17 cellular contexts compared by ENCODE assay signal in genomic region chr1:29195875-29196274, GRCh38. TPM values are rescaled to one million over a fixed set of nuclear protein-coding genes. Genes with fewer than 3 reads are reported as not detected.
A peak's percentile ranks its signal among the peaks of the same experiment; 100 is the strongest.
DNase-seq lines count a peak whose midpoint lies in the region; ATAC-seq and TF ChIP-seq lines count a peak whose summit lies in the region.
"Had no signal": no experiment of that assay in that cellular context is flagged by ENCODE, and none has a peak within 500 bp of the region (broad histone marks: within the 10 kb centered on the region; RNA-seq: fewer than 3 reads in every experiment).

No MANE protein-coding gene starts in this region.

- H3K9me3 ChIP-seq in upper lobe of right lung = no peaks in the 10 kb centered on the region
- H3K9me3 ChIP-seq: esophagus muscularis mucosa, heart right ventricle, ovary, spleen had no signal

- H3K9me3 Mint-ChIP-seq in stimulated activated naive CD8-positive, alpha-beta T cell treated with anti-CD3 and anti-CD28 coated beads, Interleukin-15, amount 100 ng/mL, for 72 hours = no peaks in the 10 kb centered on the region
- H3K9me3 Mint-ChIP-seq: T-helper 1 cell treated with Interleukin-12 subunit alpha and Interleukin-12 subunit beta and Interleukin-4 antibody, amounts not matched to agents 30 μg/mL and 1 μg/mL, for 36 hours had no signal

- no peaks in the 10 kb centered on the region for H3K4me1 ChIP-seq in upper lobe of right lung
- H3K4me1 ChIP-seq: esophagus muscularis mucosa, heart right ventricle, spleen had no signal

- H3K27me3 Mint-ChIP-seq in stimulated activated naive CD8-positive, alpha-beta T cell treated with anti-CD3 and anti-CD28 coated beads, Interleukin-15, amount 100 ng/mL, for 72 hours = no peaks in the 10 kb centered on the region

- H3K4me3 Mint-ChIP-seq in stimulated activated naive CD8-positive, alpha-beta T cell treated with anti-CD3 and anti-CD28 coated beads, Interleukin-15, amount 100 ng/mL, for 72 hours = no peak overlapping the region
- H3K4me3 Mint-ChIP-seq: T-helper 1 cell treated with Interleukin-12 subunit alpha and Interleukin-12 subunit beta and Interleukin-4 antibody, amounts not matched to agents 30 μg/mL and 1 μg/mL, for 36 hours had no signal

- DNase-seq in stimulated activated naive CD8-positive, alpha-beta T cell treated with anti-CD3 and anti-CD28 coated beads, Interleukin-15, Interleukin-2, amounts not matched to agents 100 U/mL and 50 U/mL, for 24 hours = no peak
- DNase-seq in stimulated activated naive CD8-positive, alpha-beta T cell treated with anti-CD3 and anti-CD28 coated beads, Interleukin-15, amount 100 ng/mL, for 72 hours = no peak
- DNase-seq in RPMI7951 (ENCODE audit: low read depth) (peak; percentile 46), left ventricle myocardium superior (no peak), upper lobe of right lung (no peak), SK-N-DZ (ENCODE audit: low spot score) (no peak)
- no peak for DNase-seq in stimulated activated CD4-positive, alpha-beta T cell treated with anti-CD3 and anti-CD28 coated beads, Interleukin-4, amount 100 ng/mL, for 24 hours
- DNase-seq: brain microvascular endothelial cell, heart right ventricle, MM.1S, spleen had no signal

- TF ChIP-seq CTCF in upper lobe of right lung (IDR thresholded peaks at IDR 0.05) = no peak

- H3K27ac ChIP-seq in upper lobe of right lung = no peak overlapping the region
- H3K27ac ChIP-seq: esophagus muscularis mucosa, heart right ventricle, HL-60, ovary, spleen had no signal

- ATAC-seq in stimulated activated naive CD8-positive, alpha-beta T cell treated with anti-CD3 and anti-CD28 coated beads, Interleukin-15, Interleukin-2, amounts not matched to agents 100 U/mL and 50 U/mL, for 24 hours = peak; percentile 15
- ATAC-seq in stimulated activated naive CD8-positive, alpha-beta T cell treated with anti-CD3 and anti-CD28 coated beads, Interleukin-15, amount 100 ng/mL, for 72 hours = no peak
- ATAC-seq in left ventricle myocardium superior (peak; percentile 32), upper lobe of right lung (peak; percentile 12), GM21825 (IDR thresholded peaks at IDR 0.05; ENCODE audit: unreplicated experiment) (no peak)
- ATAC-seq: Panc1 had no signal

- H3K27ac Mint-ChIP-seq in stimulated activated naive CD8-positive, alpha-beta T cell treated with anti-CD3 and anti-CD28 coated beads, Interleukin-15, amount 100 ng/mL, for 72 hours = no peak overlapping the region
- H3K27ac Mint-ChIP-seq: T-helper 1 cell treated with Interleukin-12 subunit alpha and Interleukin-12 subunit beta and Interleukin-4 antibody, amounts not matched to agents 30 μg/mL and 1 μg/mL, for 36 hours had no signal

- H3K27me3 ChIP-seq in upper lobe of right lung = no peaks in the 10 kb centered on the region
- H3K27me3 ChIP-seq: brain microvascular endothelial cell, esophagus muscularis mucosa, heart right ventricle, ovary, spleen had no signal

- intact Hi-C loops in left ventricle myocardium superior (cut with micrococcal nuclease) (no loop called here), upper lobe of right lung (cut with DNase I) (no loop called here)

- peaks cover 21% of the 10 kb centered on the region for H3K36me3 ChIP-seq in upper lobe of right lung
- H3K36me3 ChIP-seq: ovary had no signal

- no peaks in the 10 kb centered on the region for H3K4me1 Mint-ChIP-seq in stimulated activated naive CD8-positive, alpha-beta T cell treated with anti-CD3 and anti-CD28 coated beads, Interleukin-15, amount 100 ng/mL, for 72 hours

- no peak overlapping the region for H3K4me3 ChIP-seq in upper lobe of right lung
- H3K4me3 ChIP-seq: esophagus muscularis mucosa, heart right ventricle, ovary, spleen had no signal

RNA-seq across cellular contexts. Expression of gene SRSF4, which starts 14.2 kb away (rescaled TPM):
- total RNA-seq in RPMI7951 (2014; rRNA removed; shearing (Covaris generic)) = 43.5 and 48.1 TPM in 2 replicates
- total RNA-seq in left ventricle myocardium superior = 53.8 TPM
- total RNA-seq in upper lobe of right lung = 89.0 TPM
- polyA plus RNA-seq in SK-N-DZ (2014; cell fraction: cytosol; rRNA removed) = 34.8 and 42.6 TPM in 2 replicates
- polyA plus RNA-seq in SK-N-DZ (2014; cell fraction: nucleus; rRNA removed) = 32.7 and 42.1 TPM in 2 replicates

RNA-seq across cellular contexts. Expression of gene MECR, which starts 34.9 kb away (rescaled TPM):
- 32.7 and 34.0 TPM in 2 replicates for total RNA-seq in RPMI7951 (2014; rRNA removed; shearing (Covaris generic))
- total RNA-seq in left ventricle myocardium superior = 33.1 TPM
- 16.5 TPM for total RNA-seq in upper lobe of right lung
- polyA plus RNA-seq in SK-N-DZ (2014; cell fraction: cytosol; rRNA removed) = 20.2 and 32.6 TPM in 2 replicates
- polyA plus RNA-seq in SK-N-DZ (2014; cell fraction: nucleus; rRNA removed) = 19.5 and 31.2 TPM in 2 replicates

RNA-seq across cellular contexts. Expression of gene PTPRU, which starts 40.4 kb away (rescaled TPM):
- total RNA-seq in RPMI7951 (2014; rRNA removed; shearing (Covaris generic)) = 14.1 and 26.2 TPM in 2 replicates
- total RNA-seq in left ventricle myocardium superior (19.2 TPM), upper lobe of right lung (45.5 TPM)
- 8.8 and 12.8 TPM in 2 replicates for polyA plus RNA-seq in SK-N-DZ (2014; cell fraction: cytosol; rRNA removed)
- polyA plus RNA-seq in SK-N-DZ (2014; cell fraction: nucleus; rRNA removed) = 14.7 and 30.1 TPM in 2 replicates

Comparison
In these comparisons a context has a peak if more than half of its experiments do, and no peak if none do; other contexts are left out.
1. ATAC-seq: peak in stimulated activated naive CD8-positive, alpha-beta T cell treated with anti-CD3 and anti-CD28 coated beads, Interleukin-15, Interleukin-2, amounts not matched to agents 100 U/mL and 50 U/mL, for 24 hours (single experiment), left ventricle myocardium superior (single experiment) and upper lobe of right lung (single experiment); none in stimulated activated naive CD8-positive, alpha-beta T cell treated with anti-CD3 and anti-CD28 coated beads, Interleukin-15, amount 100 ng/mL, for 72 hours (single experiment) and GM21825 (single experiment).